2 cellular contexts compared by ENCODE assay signal in genomic region chr1:203931953-203932352, GRCh38.
TF ChIP-seq lines count a peak whose summit lies in the region.

No MANE protein-coding gene starts in this region.

TF ChIP-seq in GM23338, 12 proteins besides CTCF, POLR2A, EP300 and RAD21 (continued from another document):
- no peak for TF ChIP-seq ETS1 (IDR thresholded peaks at IDR 0.05)
- TF ChIP-seq REST (IDR thresholded peaks at IDR 0.05; ENCODE audit: unreplicated experiment) = no peak
- no peak for TF ChIP-seq EZH2 (IDR thresholded peaks at IDR 0.05; ENCODE audit: low read depth, unreplicated experiment)
- no peak for TF ChIP-seq EZH2phosphoT487 (IDR thresholded peaks at IDR 0.05; ENCODE audit: unreplicated experiment)
- TF ChIP-seq ZNF462 (CRISPR knock-in tag; IDR thresholded peaks at IDR 0.05) = no peak

TF ChIP-seq in K562, 482 proteins besides CTCF, POLR2A, EP300 and RAD21:
- TF ChIP-seq ARID4B (CRISPR knock-in tag; IDR thresholded peaks at IDR 0.05) (no peak), ESRRA (IDR thresholded peaks at IDR 0.05; ENCODE audit: borderline replicate concordance, low read depth) (peak; percentile 39; the same call in 1 of the 2 replicates), HES1 (IDR thresholded peaks at IDR 0.05; ENCODE audit: low read depth) (no peak), ELF4 (CRISPR knock-in tag; IDR thresholded peaks at IDR 0.05) (no peak), ETV6 (IDR thresholded peaks at IDR 0.05; ENCODE audit: borderline replicate concordance in 1 of 2, low read depth in 2 of 2, low read length in 1 of 2) (no peak), ETV6 (CRISPR knock-in tag; IDR thresholded peaks at IDR 0.05; ENCODE audit: borderline replicate concordance) (no peak), LCOR (CRISPR knock-in tag; IDR thresholded peaks at IDR 0.05) (no peak), ZNF707 (CRISPR knock-in tag; conservative IDR thresholded peaks at IDR 0.05) (no peak), ZNF589 (CRISPR knock-in tag; IDR thresholded peaks at IDR 0.05; ENCODE audit: low read depth) (0 out of 2 replicates have a peak, but pooled peaks have one; percentile 41)
